ENCODE assay signal across 23 cellular contexts in the genomic region with DNA sequence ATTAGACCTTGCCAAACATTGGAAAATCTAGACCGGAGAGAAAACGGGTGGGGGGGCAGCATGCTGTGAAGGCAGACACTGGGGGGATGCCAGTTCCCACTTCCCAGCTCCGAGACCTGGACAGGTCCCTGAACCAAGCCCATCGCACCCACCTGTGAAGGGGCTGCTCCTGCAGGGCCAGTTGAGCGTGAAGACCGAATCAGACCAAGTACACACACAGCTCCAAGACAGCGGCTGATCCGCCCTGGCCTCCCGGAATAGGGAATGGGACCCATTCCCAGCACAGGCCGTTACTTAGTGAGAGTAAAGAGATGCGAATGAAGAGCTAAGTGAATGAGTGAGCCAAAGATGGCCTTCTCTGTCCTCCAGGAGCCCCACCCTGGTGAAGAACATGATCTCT. TPM values are rescaled to one million over a fixed set of nuclear protein-coding genes. Genes with fewer than 3 reads are reported as not detected.
DNase-seq lines count a peak whose midpoint lies in the region; ATAC-seq and TF ChIP-seq lines count a peak whose summit lies in the region.
"Had no signal": no experiment of that assay in that cellular context is flagged by ENCODE, and none has a peak within 500 bp of the region (broad histone marks: within the 10 kb centered on the region; RNA-seq: fewer than 3 reads in every experiment).

No MANE protein-coding gene starts in this region.

- H3K27me3 ChIP-seq in neural progenitor cell (no peaks in the 10 kb centered on the region), Peyer's patch (no peaks in the 10 kb centered on the region)
- H3K27me3 ChIP-seq: BLaER1 treated with 17β-estradiol and CSF1 and Interleukin-3, amounts not matched to agents 10 nM and 100 nM had no signal

- ATAC-seq in left ventricle myocardium superior (no peak), GM21390 (IDR thresholded peaks at IDR 0.05; ENCODE audit: unreplicated experiment) (no peak)

- H3K4me3 ChIP-seq in neural progenitor cell (no peak overlapping the region), Peyer's patch (no peak overlapping the region)
- H3K4me3 ChIP-seq: A549; BLaER1 treated with 17β-estradiol and CSF1 and Interleukin-3, amounts not matched to agents 10 nM and 100 nM had no signal

- peak; percentile 9 for DNase-seq in left ventricle myocardium superior
- DNase-seq in cardiac septum (ENCODE audit: low spot score) = no peak
- peak; percentile 77 for DNase-seq in chondrocyte (ENCODE audit: low spot score)
- DNase-seq in neural progenitor cell (ENCODE audit: low spot score) = no peak
- DNase-seq in mesothelial cell of epicardium (ENCODE audit: low spot score in 2 of 2, unreplicated experiment in 2 of 2) = no peak
- DNase-seq in Peyer's patch = no peak
- DNase-seq: AML-193; CD4-positive, alpha-beta memory T cell; COR-L47; HCEC 1CT; IMR-90; KG1; MM.1S; NCI-H1417; NCI-H1694; NCI-H2081; NCI-H2227 treated with DMSO at 0.1 percent for 48 hours; NCI-H526 treated with DMSO at 0.1 percent for 48 hours; SIG-M5; SK-N-SH had no signal

- no peaks in the 10 kb centered on the region for H3K9me3 Mint-ChIP-seq in chondrocyte (ENCODE audit: low read depth)
- no peaks in the 10 kb centered on the region for H3K9me3 Mint-ChIP-seq in neural progenitor cell
- H3K9me3 Mint-ChIP-seq in mesothelial cell of epicardium = no peaks in the 10 kb centered on the region
- H3K9me3 Mint-ChIP-seq: CD4-positive, alpha-beta memory T cell had no signal

- H3K9me3 ChIP-seq in neural progenitor cell (ENCODE audit: low read depth) (no peaks in the 10 kb centered on the region), Peyer's patch (no peaks in the 10 kb centered on the region)
- H3K9me3 ChIP-seq: A549; BLaER1 treated with 17β-estradiol and CSF1 and Interleukin-3, amounts not matched to agents 10 nM and 100 nM; SK-N-SH had no signal

- H3K4me1 ChIP-seq in neural progenitor cell (peaks cover under 1% of the 10 kb centered on the region), Peyer's patch (no peaks in the 10 kb centered on the region)

- H3K36me3 ChIP-seq in neural progenitor cell (no peaks in the 10 kb centered on the region), Peyer's patch (peaks cover 0 to 67% (median 0%) of the 10 kb centered on the region in 3 donors)

- H3K79me2 ChIP-seq in neural progenitor cell (ENCODE audit: low read depth) = no peaks in the 10 kb centered on the region

- H2AFZ ChIP-seq in neural progenitor cell (replicated peaks) = no peak overlapping the region

- H3K9ac ChIP-seq in neural progenitor cell = no peak overlapping the region
- H3K9ac ChIP-seq: BLaER1 treated with 17β-estradiol and CSF1 and Interleukin-3, amounts not matched to agents 10 nM and 100 nM; SK-N-SH had no signal

- TF ChIP-seq CTCF in chondrocyte (IDR thresholded peaks at IDR 0.05) (no peak), neural progenitor cell (IDR thresholded peaks at IDR 0.05) (no peak), mesothelial cell of epicardium (IDR thresholded peaks at IDR 0.05; ENCODE audit: unreplicated experiment) (no peak), Peyer's patch (IDR thresholded peaks at IDR 0.05) (no peak)

- no peak for TF ChIP-seq POLR2A in Peyer's patch (IDR thresholded peaks at IDR 0.05)

- H3K36me3 Mint-ChIP-seq in chondrocyte (ENCODE audit: low read depth) = peaks cover 7% of the 10 kb centered on the region
- peaks cover 20% of the 10 kb centered on the region for H3K36me3 Mint-ChIP-seq in neural progenitor cell
- peaks cover 23% of the 10 kb centered on the region for H3K36me3 Mint-ChIP-seq in mesothelial cell of epicardium

- no peaks in the 10 kb centered on the region for H3K4me1 Mint-ChIP-seq in chondrocyte (ENCODE audit: low read depth)
- H3K4me1 Mint-ChIP-seq in neural progenitor cell = peaks cover 14% of the 10 kb centered on the region
- H3K4me1 Mint-ChIP-seq in mesothelial cell of epicardium = peaks cover 7% of the 10 kb centered on the region

- H3K4me2 ChIP-seq in neural progenitor cell = no peak overlapping the region
- H3K4me2 ChIP-seq: A549; BLaER1 treated with 17β-estradiol and CSF1 and Interleukin-3, amounts not matched to agents 10 nM and 100 nM; SK-N-SH had no signal

- intact Hi-C loops in left ventricle myocardium superior (cut with micrococcal nuclease) (no loop called here), cardiac septum (cut with DNase I) (no loop called here)

- peaks cover 10% of the 10 kb centered on the region for H3F3A ChIP-seq in neural progenitor cell (ENCODE audit: low read depth)

- no peak overlapping the region for H3K27ac Mint-ChIP-seq in chondrocyte (ENCODE audit: unreplicated experiment)
- H3K27ac Mint-ChIP-seq in neural progenitor cell = peak overlapping the region; percentile 2
- H3K27ac Mint-ChIP-seq in mesothelial cell of epicardium = no peak overlapping the region
- H3K27ac Mint-ChIP-seq: CD4-positive, alpha-beta memory T cell had no signal

- H3K27ac ChIP-seq in neural progenitor cell (no peak overlapping the region), Peyer's patch (no peak overlapping the region)
- H3K27ac ChIP-seq: A549; BLaER1 treated with 17β-estradiol and CSF1 and Interleukin-3, amounts not matched to agents 10 nM and 100 nM had no signal

- peaks cover 10% of the 10 kb centered on the region for H4K20me1 ChIP-seq in neural progenitor cell (ENCODE audit: low read depth)

- no peaks in the 10 kb centered on the region for H3K27me3 Mint-ChIP-seq in chondrocyte (ENCODE audit: low read depth)
- H3K27me3 Mint-ChIP-seq in neural progenitor cell (ENCODE audit: insufficient read depth, low read depth) = peaks cover 2% of the 10 kb centered on the region
- no peaks in the 10 kb centered on the region for H3K27me3 Mint-ChIP-seq in mesothelial cell of epicardium (ENCODE audit: low read depth)
- H3K27me3 Mint-ChIP-seq: CD4-positive, alpha-beta memory T cell had no signal

- H3K4me3 Mint-ChIP-seq in chondrocyte (ENCODE audit: unreplicated experiment) (no peak overlapping the region), neural progenitor cell (no peak overlapping the region), mesothelial cell of epicardium (no peak overlapping the region)
- H3K4me3 Mint-ChIP-seq: CD4-positive, alpha-beta memory T cell had no signal

RNA-seq across cellular contexts. Expression of a gene that starts 41.5 kb away (rescaled TPM):
- total RNA-seq in left ventricle myocardium superior (1.3 TPM), cardiac septum (4.3 TPM), chondrocyte (31.8 to 62.6 TPM (median 33.7 TPM) in 3 replicates), neural progenitor cell (ENCODE audit: low replicate concordance) (29.5 and 87.4 TPM in 2 replicates), mesothelial cell of epicardium (146 to 149 TPM (median 148 TPM) in 3 replicates), Peyer's patch (1 to 10 TPM in 2 of 4 donors, under 1 TPM in 1, not detected in 1; 0.94 to 2.6 (median 2.4) TPM)
- total RNA-seq: CD4-positive, alpha-beta memory T cell had no signal

RNA-seq across cellular contexts. Expression of a gene that starts 50.6 kb away (rescaled TPM):
- 16.8 TPM for total RNA-seq in left ventricle myocardium superior
- total RNA-seq in cardiac septum = 20.3 TPM
- total RNA-seq in chondrocyte = 17.2 to 19.8 TPM (median 18.6 TPM) in 3 replicates
- 2.7 and 6.9 TPM in 2 replicates for total RNA-seq in neural progenitor cell (ENCODE audit: low replicate concordance)
- total RNA-seq in mesothelial cell of epicardium = 85.1 to 91.0 TPM (median 87.9 TPM) in 3 replicates
- 10 to 100 TPM; 13.2 to 36.5 (median 20.0) TPM for total RNA-seq in Peyer's patch

Comparison
In these comparisons a context has a peak if more than half of its experiments do, and no peak if none do; other contexts are left out.
1. DNase-seq: peak in left ventricle myocardium superior (single experiment) and chondrocyte (single experiment); none in cardiac septum (single experiment), neural progenitor cell (single experiment), mesothelial cell of epicardium (0 of 2) and Peyer's patch (0 of 3).